In the genomic region with DNA sequence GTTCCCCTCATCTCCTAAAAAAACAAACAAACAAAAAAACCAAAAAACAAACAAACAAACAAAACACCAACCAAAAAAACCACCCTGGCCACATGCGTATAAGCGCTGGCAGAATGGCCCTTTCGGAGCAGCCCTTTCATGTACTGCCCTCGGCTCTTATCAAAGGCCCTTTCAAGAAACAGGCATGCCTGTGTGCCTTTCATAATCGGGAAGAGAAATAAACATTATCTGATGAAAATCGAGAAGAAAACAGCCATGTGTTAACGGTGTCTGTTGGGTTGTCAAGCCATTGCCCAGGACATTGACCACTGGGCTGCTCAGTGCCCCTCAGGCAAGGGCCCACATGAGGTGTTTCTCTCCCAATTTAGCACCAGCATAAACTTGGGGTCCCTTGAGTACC, we compare ENCODE assay signal across 26 cellular contexts.
DNase-seq lines count a peak whose midpoint lies in the region; ATAC-seq and TF ChIP-seq lines count a peak whose summit lies in the region.
"Had no signal": no experiment of that assay in that cellular context is flagged by ENCODE, and none has a peak within 500 bp of the region (broad histone marks: within the 10 kb centered on the region; RNA-seq: fewer than 3 reads in every experiment).

No MANE protein-coding gene starts in this region.

- H3K36me3 ChIP-seq in parathyroid adenoma (ENCODE audit: control insufficient read depth, insufficient read depth, low read length) (no peaks in the 10 kb centered on the region), gastrocnemius medialis (no peaks in the 10 kb centered on the region)
- H3K36me3 ChIP-seq: BE2C, MG63 had no signal

- H3K27ac ChIP-seq in parathyroid adenoma (no peak overlapping the region), gastrocnemius medialis (no peak overlapping the region)
- H3K27ac ChIP-seq: RWPE1 had no signal

- H3K9ac ChIP-seq in parathyroid adenoma: no peak overlapping the region

- peak; percentile 65 for DNase-seq in COLO829 (ENCODE audit: low spot score)
- DNase-seq in foreskin melanocyte: peak; percentile 39
- no peak for DNase-seq in gastrocnemius medialis
- no peak for DNase-seq in GM10248 (ENCODE audit: extremely low spot score)
- DNase-seq in activated CD8-positive, alpha-beta memory T cell treated with anti-CD3 and anti-CD28 coated beads, Interleukin-2, amount 10 ng/mL, durations not matched to agents 7 days and 5 days: no peak
- no peak for DNase-seq in SIG-M5 treated with dmso at 0.1 percent for 504 hours (lab: John Stamatoyannopoulos, UW; ENCODE audit: unreplicated experiment)
- DNase-seq: 8988T; ACHN; BE2C; Calu3; CD8-positive, alpha-beta memory T cell; DND-41; H7; KBM-7; MG63; NCI-H1105 treated with DMSO at 0.1 percent for 48 hours; NCI-H146; NCI-H1930; NCI-H2107; NCI-H82; SHP77 had no signal

- intact Hi-C loops in gastrocnemius medialis (cut with DNase I; ENCODE audit: low total_unique reads): no loop called here

- no peaks in the 10 kb centered on the region for H3K9me3 Mint-ChIP-seq in activated CD8-positive, alpha-beta memory T cell treated with anti-CD3 and anti-CD28 coated beads, Interleukin-2, amount 10 ng/mL, durations not matched to agents 7 days and 5 days (ENCODE audit: low read depth)
- H3K9me3 Mint-ChIP-seq: CD14-positive monocyte; CD8-positive, alpha-beta memory T cell had no signal

- H3K4me2 ChIP-seq in parathyroid adenoma (ENCODE audit: low read length): no peak overlapping the region

- no peaks in the 10 kb centered on the region for H3K4me1 Mint-ChIP-seq in activated CD8-positive, alpha-beta memory T cell treated with anti-CD3 and anti-CD28 coated beads, Interleukin-2, amount 10 ng/mL, durations not matched to agents 7 days and 5 days
- H3K4me1 Mint-ChIP-seq: CD14-positive monocyte; CD8-positive, alpha-beta memory T cell had no signal

- H3K79me2 ChIP-seq in parathyroid adenoma: no peaks in the 10 kb centered on the region

- H2AFZ ChIP-seq in parathyroid adenoma: peak overlapping the region; percentile 1

- CTCF ChIA-PET in GM10248 (lab: Yijun Ruan, JAX): no interaction called here
- CTCF ChIA-PET in activated CD8-positive, alpha-beta memory T cell treated with anti-CD3 and anti-CD28 coated beads, Interleukin-2, amount 10 ng/mL, durations not matched to agents 7 days and 5 days (lab: Charles Lee): no interaction called here

- no peak overlapping the region for H3K4me3 Mint-ChIP-seq in activated CD8-positive, alpha-beta memory T cell treated with anti-CD3 and anti-CD28 coated beads, Interleukin-2, amount 10 ng/mL, durations not matched to agents 7 days and 5 days
- H3K4me3 Mint-ChIP-seq: CD14-positive monocyte; CD8-positive, alpha-beta memory T cell had no signal

- H3K27ac Mint-ChIP-seq in activated CD8-positive, alpha-beta memory T cell treated with anti-CD3 and anti-CD28 coated beads, Interleukin-2, amount 10 ng/mL, durations not matched to agents 7 days and 5 days: no peak overlapping the region
- H3K27ac Mint-ChIP-seq: CD14-positive monocyte; CD8-positive, alpha-beta memory T cell had no signal

- in situ Hi-C loops in gastrocnemius medialis (cut with MboI; ENCODE audit: low sequenced_read_pairs in 4 of 4): loop anchor here in 2 of 4 donors (10.0 to 25.0 kb wide), 2 partner anchors 110 to 118 kb away; no protein-coding TSS in a partner anchor

- POLR2A ChIA-PET in GM10248 (lab: Yijun Ruan, JAX): no interaction called here

- TF ChIP-seq CTCF in parathyroid adenoma (IDR thresholded peaks at IDR 0.05) (no peak), gastrocnemius medialis (IDR thresholded peaks at IDR 0.05 in 4 of 5, conservative IDR thresholded peaks at IDR 0.05 in 1 of 5) (no peak), GM10248 (IDR thresholded peaks at IDR 0.05; ENCODE audit: control extremely low read depth, extremely low read depth, low read depth, missing control alignments) (no peak)

- no peak overlapping the region for H3K4me3 ChIP-seq in parathyroid adenoma (ENCODE audit: low read depth, low read length)
- H3K4me3 ChIP-seq in gastrocnemius medialis: no peak overlapping the region
- H3K4me3 ChIP-seq: MG63 had no signal

- no peaks in the 10 kb centered on the region for H3K27me3 Mint-ChIP-seq in activated CD8-positive, alpha-beta memory T cell treated with anti-CD3 and anti-CD28 coated beads, Interleukin-2, amount 10 ng/mL, durations not matched to agents 7 days and 5 days

- no peaks in the 10 kb centered on the region for H3K36me3 Mint-ChIP-seq in activated CD8-positive, alpha-beta memory T cell treated with anti-CD3 and anti-CD28 coated beads, Interleukin-2, amount 10 ng/mL, durations not matched to agents 7 days and 5 days
- H3K36me3 Mint-ChIP-seq: CD14-positive monocyte; CD8-positive, alpha-beta memory T cell had no signal

- H3K9me3 ChIP-seq in parathyroid adenoma (ENCODE audit: control insufficient read depth, low read length) (no peaks in the 10 kb centered on the region), gastrocnemius medialis (no peaks in the 10 kb centered on the region)
- H3K9me3 ChIP-seq: BE2C, MG63 had no signal

- no peaks in the 10 kb centered on the region for H3K27me3 ChIP-seq in parathyroid adenoma (ENCODE audit: control insufficient read depth, insufficient read depth, low read length)
- no peaks in the 10 kb centered on the region for H3K27me3 ChIP-seq in gastrocnemius medialis
- H3K27me3 ChIP-seq: BE2C, MG63 had no signal

- ATAC-seq in SK-N-SH treated with all-trans-retinoic acid at 6 μM for 48 hours (no peak), gastrocnemius medialis (no peak)
- no peak for ATAC-seq in activated CD8-positive, alpha-beta memory T cell treated with anti-CD3 and anti-CD28 coated beads, Interleukin-2, amount 10 ng/mL, durations not matched to agents 7 days and 5 days
- ATAC-seq: Panc1 had no signal

- TF ChIP-seq POLR2A in gastrocnemius medialis (IDR thresholded peaks at IDR 0.05): no peak

- H3K4me1 ChIP-seq in parathyroid adenoma (peaks cover 22% of the 10 kb centered on the region), gastrocnemius medialis (no peaks in the 10 kb centered on the region)

TF ChIP-seq in SK-N-SH treated with all-trans-retinoic acid at 6 μM for 48 hours, 23 proteins besides CTCF, POLR2A, EP300 and RAD21:
- TF ChIP-seq RARB (CRISPR knock-in tag; IDR thresholded peaks at IDR 0.05): no peak
- TF ChIP-seq ZFP30 (CRISPR knock-in tag; IDR thresholded peaks at IDR 0.05): no peak
- TF ChIP-seq SNAI2 (CRISPR knock-in tag; IDR thresholded peaks at IDR 0.05): no peak
- TF ChIP-seq ZFP3 (CRISPR knock-in tag; IDR thresholded peaks at IDR 0.05): no peak
- peak; percentile 32; the same call in 1 of the 2 replicates for TF ChIP-seq TCF4 (CRISPR knock-in tag; IDR thresholded peaks at IDR 0.05; ENCODE audit: borderline replicate concordance)
- TF ChIP-seq PPARA (CRISPR knock-in tag; IDR thresholded peaks at IDR 0.05; ENCODE audit: borderline replicate concordance): no peak
- no peak for TF ChIP-seq ZNF70 (CRISPR knock-in tag; IDR thresholded peaks at IDR 0.05)
- TF ChIP-seq, protein P1, sequence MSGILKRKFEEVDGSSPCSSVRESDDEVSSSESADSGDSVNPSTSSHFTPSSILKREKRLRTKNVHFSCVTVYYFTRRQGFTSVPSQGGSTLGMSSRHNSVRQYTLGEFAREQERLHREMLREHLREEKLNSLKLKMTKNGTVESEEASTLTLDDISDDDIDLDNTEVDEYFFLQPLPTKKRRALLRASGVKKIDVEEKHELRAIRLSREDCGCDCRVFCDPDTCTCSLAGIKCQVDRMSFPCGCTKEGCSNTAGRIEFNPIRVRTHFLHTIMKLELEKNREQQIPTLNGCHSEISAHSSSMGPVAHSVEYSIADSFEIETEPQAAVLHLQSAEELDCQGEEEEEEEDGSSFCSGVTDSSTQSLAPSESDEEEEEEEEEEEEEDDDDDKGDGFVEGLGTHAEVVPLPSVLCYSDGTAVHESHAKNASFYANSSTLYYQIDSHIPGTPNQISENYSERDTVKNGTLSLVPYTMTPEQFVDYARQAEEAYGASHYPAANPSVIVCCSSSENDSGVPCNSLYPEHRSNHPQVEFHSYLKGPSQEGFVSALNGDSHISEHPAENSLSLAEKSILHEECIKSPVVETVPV (CRISPR knock-in tag; IDR thresholded peaks at IDR 0.05): no peak
- no peak for TF ChIP-seq ZNF565 (CRISPR knock-in tag; conservative IDR thresholded peaks at IDR 0.05; ENCODE audit: low read depth)

Comparison
In these comparisons a context has a peak if more than half of its experiments do, and no peak if none do; other contexts are left out.
1. DNase-seq: peak in COLO829 (single experiment) and foreskin melanocyte (single experiment); none in gastrocnemius medialis (0 of 2), GM10248 (single experiment), activated CD8-positive, alpha-beta memory T cell treated with anti-CD3 and anti-CD28 coated beads, Interleukin-2, amount 10 ng/mL, durations not matched to agents 7 days and 5 days (single experiment) and SIG-M5 treated with dmso at 0.1 percent for 504 hours (single experiment).